In the genomic region with DNA sequence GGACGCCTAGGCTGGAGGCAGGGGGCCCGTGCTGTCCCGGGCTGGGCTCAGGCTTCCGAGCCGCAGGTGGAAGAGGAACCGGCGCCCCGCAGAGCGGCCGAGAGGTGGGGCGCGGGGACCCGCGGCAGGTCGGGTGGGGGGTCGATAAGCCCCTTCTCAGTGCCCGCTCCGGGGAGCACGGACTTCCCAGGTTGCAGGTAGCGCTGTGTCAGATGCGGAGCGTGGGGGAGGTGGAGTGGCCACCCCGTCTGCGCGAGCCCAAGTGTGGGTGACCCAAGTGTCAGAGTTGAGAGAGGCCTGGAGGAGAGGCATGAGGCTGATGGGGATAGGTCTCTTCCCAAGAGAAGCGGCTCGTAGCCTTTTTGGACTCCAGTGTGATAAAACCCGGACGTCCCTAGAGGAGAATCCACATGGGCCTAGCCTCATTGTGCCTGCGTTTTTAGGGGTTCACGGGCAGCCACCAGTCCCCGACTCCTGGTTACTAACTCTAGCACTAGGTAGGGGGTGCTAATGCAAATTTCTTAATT, we compare ENCODE assay signal across 1 cellular context.
TF ChIP-seq lines count a peak whose summit lies in the region.

No MANE protein-coding gene starts in this region.

TF ChIP-seq in IMR-90, 13 proteins besides CTCF, POLR2A, EP300 and RAD21:
- TF ChIP-seq NFE2L2 (IDR thresholded peaks at IDR 0.05; ENCODE audit: low read depth, low read length) = no peak
- TF ChIP-seq, protein P1, sequence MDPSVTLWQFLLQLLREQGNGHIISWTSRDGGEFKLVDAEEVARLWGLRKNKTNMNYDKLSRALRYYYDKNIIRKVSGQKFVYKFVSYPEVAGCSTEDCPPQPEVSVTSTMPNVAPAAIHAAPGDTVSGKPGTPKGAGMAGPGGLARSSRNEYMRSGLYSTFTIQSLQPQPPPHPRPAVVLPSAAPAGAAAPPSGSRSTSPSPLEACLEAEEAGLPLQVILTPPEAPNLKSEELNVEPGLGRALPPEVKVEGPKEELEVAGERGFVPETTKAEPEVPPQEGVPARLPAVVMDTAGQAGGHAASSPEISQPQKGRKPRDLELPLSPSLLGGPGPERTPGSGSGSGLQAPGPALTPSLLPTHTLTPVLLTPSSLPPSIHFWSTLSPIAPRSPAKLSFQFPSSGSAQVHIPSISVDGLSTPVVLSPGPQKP (IDR thresholded peaks at IDR 0.05; ENCODE audit: borderline replicate concordance, low read depth, low read length) = no peak
- TF ChIP-seq RCOR1 (IDR thresholded peaks at IDR 0.05; ENCODE audit: insufficient replicate concordance, low read length) = no peak
- no peak for TF ChIP-seq CHD1 (IDR thresholded peaks at IDR 0.05; ENCODE audit: low read depth, low read length)
- TF ChIP-seq, protein P2, sequence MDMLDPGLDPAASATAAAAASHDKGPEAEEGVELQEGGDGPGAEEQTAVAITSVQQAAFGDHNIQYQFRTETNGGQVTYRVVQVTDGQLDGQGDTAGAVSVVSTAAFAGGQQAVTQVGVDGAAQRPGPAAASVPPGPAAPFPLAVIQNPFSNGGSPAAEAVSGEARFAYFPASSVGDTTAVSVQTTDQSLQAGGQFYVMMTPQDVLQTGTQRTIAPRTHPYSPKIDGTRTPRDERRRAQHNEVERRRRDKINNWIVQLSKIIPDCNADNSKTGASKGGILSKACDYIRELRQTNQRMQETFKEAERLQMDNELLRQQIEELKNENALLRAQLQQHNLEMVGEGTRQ (IDR thresholded peaks at IDR 0.05; ENCODE audit: low read depth, low read length) = no peak
- TF ChIP-seq MAFK (IDR thresholded peaks at IDR 0.05; ENCODE audit: low read depth, low read length) = no peak
- no peak for TF ChIP-seq FOS (IDR thresholded peaks at IDR 0.05; ENCODE audit: low read depth, low read length)
